In genomic region chr6:69664551-69664950, GRCh38 we compare ENCODE assay signal across 19 cellular contexts.
DNase-seq lines count a peak whose midpoint lies in the region; ATAC-seq, FAIRE-seq and TF ChIP-seq lines count a peak whose summit lies in the region.
"Had no signal": no experiment of that assay in that cellular context is flagged by ENCODE, and none has a peak within 500 bp of the region (broad histone marks: within the 10 kb centered on the region; RNA-seq: fewer than 3 reads in every experiment).

No MANE protein-coding gene starts in this region.

- H3K4me1 Mint-ChIP-seq in activated naive CD4-positive, alpha-beta T cell treated with anti-CD3 and anti-CD28 coated beads, Interleukin-2, amount 50 U/mL, for 24 hours = no peaks in the 10 kb centered on the region
- H3K4me1 Mint-ChIP-seq in activated naive CD4-positive, alpha-beta T cell treated with anti-CD3 and anti-CD28 coated beads, Interleukin-2, amount 10 ng/mL, durations not matched to agents 7 days and 5 days = no peaks in the 10 kb centered on the region
- peaks cover 15% of the 10 kb centered on the region for H3K4me1 Mint-ChIP-seq in stimulated activated memory B cell treated with anti-CD40 and anti-IgM and Interleukin-4, amounts not matched to agents 10 μg/mL and 1 μg/mL and 100 μg/mL, for 72 hours
- H3K4me1 Mint-ChIP-seq: B cell had no signal

- no peak overlapping the region for H4K5ac ChIP-seq in IMR-90 (ENCODE audit: low read depth, low read length)

- H2BK15ac ChIP-seq in IMR-90 (ENCODE audit: low read depth, low read length) = no peak overlapping the region

- H4K20me1 ChIP-seq in IMR-90 (ENCODE audit: insufficient read depth, low read length) = no peaks in the 10 kb centered on the region
- H4K20me1 ChIP-seq: BLaER1 treated with 17β-estradiol and CSF1 and Interleukin-3, amounts not matched to agents 10 nM and 100 nM had no signal

- no peak overlapping the region for H3K14ac ChIP-seq in IMR-90 (replicated peaks; ENCODE audit: low read depth, low read length)

- H3K36me3 Mint-ChIP-seq in activated naive CD4-positive, alpha-beta T cell treated with anti-CD3 and anti-CD28 coated beads, Interleukin-2, amount 50 U/mL, for 24 hours = no peaks in the 10 kb centered on the region
- H3K36me3 Mint-ChIP-seq in activated naive CD4-positive, alpha-beta T cell treated with anti-CD3 and anti-CD28 coated beads, Interleukin-2, amount 10 ng/mL, durations not matched to agents 7 days and 5 days = no peaks in the 10 kb centered on the region
- H3K36me3 Mint-ChIP-seq in stimulated activated memory B cell treated with anti-CD40 and anti-IgM and Interleukin-4, amounts not matched to agents 10 μg/mL and 1 μg/mL and 100 μg/mL, for 72 hours = no peaks in the 10 kb centered on the region
- H3K36me3 Mint-ChIP-seq: CD8-positive, alpha-beta T cell had no signal

- H3K4me3 ChIP-seq in IMR-90 (ENCODE audit: insufficient read depth, low read depth, low read length) = no peak overlapping the region
- H3K4me3 ChIP-seq: A549; BLaER1 treated with 17β-estradiol and CSF1 and Interleukin-3, amounts not matched to agents 10 nM and 100 nM had no signal

- H3K4ac ChIP-seq in IMR-90 (ENCODE audit: low read depth, low read length) = no peak overlapping the region

- H3K9me3 Mint-ChIP-seq in activated naive CD4-positive, alpha-beta T cell treated with anti-CD3 and anti-CD28 coated beads, Interleukin-2, amount 50 U/mL, for 24 hours = peaks cover 4% of the 10 kb centered on the region
- H3K9me3 Mint-ChIP-seq in activated naive CD4-positive, alpha-beta T cell treated with anti-CD3 and anti-CD28 coated beads, Interleukin-2, amount 10 ng/mL, durations not matched to agents 7 days and 5 days = no peaks in the 10 kb centered on the region
- peaks cover 4% of the 10 kb centered on the region for H3K9me3 Mint-ChIP-seq in stimulated activated memory B cell treated with anti-CD40 and anti-IgM and Interleukin-4, amounts not matched to agents 10 μg/mL and 1 μg/mL and 100 μg/mL, for 72 hours
- H3K9me3 Mint-ChIP-seq: CD4-positive, alpha-beta T cell; CD8-positive, alpha-beta T cell had no signal

- no peak overlapping the region for H4K91ac ChIP-seq in IMR-90 (ENCODE audit: insufficient read depth, low read depth, low read length)

- H3K36me3 ChIP-seq in IMR-90 (ENCODE audit: control insufficient read depth, insufficient read depth, low read length) = no peaks in the 10 kb centered on the region
- H3K36me3 ChIP-seq: BLaER1 treated with 17β-estradiol and CSF1 and Interleukin-3, amounts not matched to agents 10 nM and 100 nM had no signal

- no peaks in the 10 kb centered on the region for H3K9me3 ChIP-seq in IMR-90 (ENCODE audit: control insufficient read depth, insufficient read depth, low read length)
- H3K9me3 ChIP-seq: A549, Caco-2 had no signal

- H3K9ac ChIP-seq in IMR-90 (ENCODE audit: low read depth, low read length) = no peak overlapping the region
- H3K9ac ChIP-seq: BLaER1 treated with 17β-estradiol and CSF1 and Interleukin-3, amounts not matched to agents 10 nM and 100 nM had no signal

- no peak overlapping the region for H2AFZ ChIP-seq in IMR-90 (replicated peaks; ENCODE audit: low read length, poor library complexity)

- CTCF ChIA-PET in activated naive CD4-positive, alpha-beta T cell treated with anti-CD3 and anti-CD28 coated beads, Interleukin-2, amount 10 ng/mL, durations not matched to agents 7 days and 5 days (lab: Charles Lee) = no interaction called here
- CTCF ChIA-PET in IMR-90 (lab: Yijun Ruan, JAX) = no interaction called here

- H3K4me1 ChIP-seq in IMR-90 (ENCODE audit: control insufficient read depth, insufficient read depth, low read length) = no peaks in the 10 kb centered on the region
- H3K4me1 ChIP-seq: A549, Caco-2 had no signal

- no peak overlapping the region for H2BK120ac ChIP-seq in IMR-90 (ENCODE audit: low read depth, low read length)

- H3K79me1 ChIP-seq in IMR-90 (ENCODE audit: low read depth in 1 of 2, low read length in 2 of 2) = no peaks in the 10 kb centered on the region

- TF ChIP-seq CTCF in IMR-90 (conservative IDR thresholded peaks at IDR 0.05; ENCODE audit: low read depth, low read length) = no peak

- in situ Hi-C loops in IMR-90 (cut with MboI; ENCODE audit: low sequenced_read_pairs) = no loop called here

- no peak overlapping the region for H4K8ac ChIP-seq in IMR-90 (ENCODE audit: low read depth in 2 of 2, low read length in 2 of 2)

- no peak overlapping the region for H3K4me2 ChIP-seq in IMR-90 (ENCODE audit: low read depth, low read length)
- H3K4me2 ChIP-seq: A549 had no signal

- no peaks in the 10 kb centered on the region for H3K9me1 ChIP-seq in IMR-90 (ENCODE audit: insufficient read depth, low read length)

- intact Hi-C loops in IMR-90 (cut with micrococcal nuclease) = no loop called here

- no peak for ATAC-seq in IMR-90 (ENCODE audit: low read depth)
- ATAC-seq in stimulated activated memory B cell treated with anti-CD40 and anti-IgM and Interleukin-4, amounts not matched to agents 10 μg/mL and 1 μg/mL and 100 μg/mL, for 72 hours = no peak
- ATAC-seq: A549; CD8-positive, alpha-beta T cell had no signal

- POLR2A ChIA-PET in IMR-90 (lab: Charles Lee; ENCODE audit: unreplicated experiment) = no interaction called here

- no peak for DNase-seq in activated naive CD4-positive, alpha-beta T cell treated with anti-CD3 and anti-CD28 coated beads, Interleukin-2, amount 10 ng/mL, durations not matched to agents 7 days and 5 days
- DNase-seq in IMR-90 (no peak), GM12891 (ENCODE audit: insufficient read length, low spot score) (no peak)
- DNase-seq: AML-193; Caco-2; Calu3; CD4-positive, alpha-beta T cell; CD8-positive, alpha-beta T cell; DMS79 treated with DMSO at 0.1 percent for 48 hours; GF-D8 had no signal

- no peaks in the 10 kb centered on the region for H3K27me3 ChIP-seq in IMR-90 (ENCODE audit: control insufficient read depth, insufficient read depth, low read length)
- H3K27me3 ChIP-seq: BLaER1 treated with 17β-estradiol and CSF1 and Interleukin-3, amounts not matched to agents 10 nM and 100 nM had no signal

- no peak overlapping the region for H2BK5ac ChIP-seq in IMR-90 (ENCODE audit: low read depth, low read length, poor library complexity, severe bottlenecking)

- WGBS in IMR-90 (ENCODE audit: extremely low coverage in 2 of 2, insufficient read length in 1 of 2), 2 experiments = no CpG with 5 or more reads among the region's 1 CpG

- no peak overlapping the region for H2AK9ac ChIP-seq in IMR-90 (replicated peaks; ENCODE audit: low read depth, low read length, poor library complexity)

- FAIRE-seq in GM12891 (lab: Jason Lieb, UNC) = no peak
- FAIRE-seq: A549, D721Med, G401.6 had no signal

- no peak overlapping the region for H3K23ac ChIP-seq in IMR-90 (ENCODE audit: low read depth, low read length)

- H3K18ac ChIP-seq in IMR-90 (ENCODE audit: low read depth, low read length) = no peak overlapping the region

- peak overlapping the region; percentile 1 for H3K27ac Mint-ChIP-seq in activated naive CD4-positive, alpha-beta T cell treated with anti-CD3 and anti-CD28 coated beads, Interleukin-2, amount 50 U/mL, for 24 hours
- H3K27ac Mint-ChIP-seq in activated naive CD4-positive, alpha-beta T cell treated with anti-CD3 and anti-CD28 coated beads, Interleukin-2, amount 10 ng/mL, durations not matched to agents 7 days and 5 days = no peak overlapping the region
- H3K27ac Mint-ChIP-seq in stimulated activated memory B cell treated with anti-CD40 and anti-IgM and Interleukin-4, amounts not matched to agents 10 μg/mL and 1 μg/mL and 100 μg/mL, for 72 hours = peak overlapping the region; percentile 20
- H3K27ac Mint-ChIP-seq: B cell; CD4-positive, alpha-beta T cell; CD8-positive, alpha-beta T cell had no signal

- dilution Hi-C loops in IMR-90 (cut with HindIII; ENCODE audit: low sequenced_read_pairs, unreplicated experiment) = no loop called here

- H3K27ac ChIP-seq in IMR-90 (ENCODE audit: insufficient read depth, low read length) = no peak overlapping the region
- H3K27ac ChIP-seq: 22Rv1; A549; BLaER1 treated with 17β-estradiol and CSF1 and Interleukin-3, amounts not matched to agents 10 nM and 100 nM; C4-2B had no signal

- TF ChIP-seq POLR2A in IMR-90 (IDR thresholded peaks at IDR 0.05; ENCODE audit: low read depth, low read length) (no peak), GM12891 (IDR thresholded peaks at IDR 0.05; ENCODE audit: low read depth, low read length) (no peak)

- no peak overlapping the region for H3K4me3 Mint-ChIP-seq in activated naive CD4-positive, alpha-beta T cell treated with anti-CD3 and anti-CD28 coated beads, Interleukin-2, amount 50 U/mL, for 24 hours
- H3K4me3 Mint-ChIP-seq in activated naive CD4-positive, alpha-beta T cell treated with anti-CD3 and anti-CD28 coated beads, Interleukin-2, amount 10 ng/mL, durations not matched to agents 7 days and 5 days = no peak overlapping the region
- H3K4me3 Mint-ChIP-seq in stimulated activated memory B cell treated with anti-CD40 and anti-IgM and Interleukin-4, amounts not matched to agents 10 μg/mL and 1 μg/mL and 100 μg/mL, for 72 hours = no peak overlapping the region
- H3K4me3 Mint-ChIP-seq: B cell; CD4-positive, alpha-beta T cell; CD8-positive, alpha-beta T cell had no signal

- TF ChIP-seq RAD21 in IMR-90 (IDR thresholded peaks at IDR 0.05; ENCODE audit: low read length) = no peak

- peaks cover 8% of the 10 kb centered on the region for H3K27me3 Mint-ChIP-seq in activated naive CD4-positive, alpha-beta T cell treated with anti-CD3 and anti-CD28 coated beads, Interleukin-2, amount 50 U/mL, for 24 hours
- H3K27me3 Mint-ChIP-seq in activated naive CD4-positive, alpha-beta T cell treated with anti-CD3 and anti-CD28 coated beads, Interleukin-2, amount 10 ng/mL, durations not matched to agents 7 days and 5 days = peaks cover 12% of the 10 kb centered on the region
- peaks cover 6% of the 10 kb centered on the region for H3K27me3 Mint-ChIP-seq in stimulated activated memory B cell treated with anti-CD40 and anti-IgM and Interleukin-4, amounts not matched to agents 10 μg/mL and 1 μg/mL and 100 μg/mL, for 72 hours
- H3K27me3 Mint-ChIP-seq: CD4-positive, alpha-beta T cell had no signal

- BruUV-seq in IMR-90 (replicated peaks; lab: Mats Ljungman, UMichigan) = no TSS peak

- H2AK5ac ChIP-seq in IMR-90 (ENCODE audit: low read depth, low read length) = no peak overlapping the region

- H2BK20ac ChIP-seq in IMR-90 (ENCODE audit: low read depth, low read length) = no peak overlapping the region

- no peak overlapping the region for H3K56ac ChIP-seq in IMR-90 (ENCODE audit: extremely low read depth, insufficient read depth, low read length)

TF ChIP-seq in IMR-90, 13 proteins besides CTCF, POLR2A, EP300 and RAD21:
- TF ChIP-seq RCOR1 (IDR thresholded peaks at IDR 0.05; ENCODE audit: insufficient replicate concordance, low read length) = no peak
- TF ChIP-seq MAFK (IDR thresholded peaks at IDR 0.05; ENCODE audit: low read depth, low read length) = peak; percentile 27; the same call in 1 of the 2 replicates
TF ChIP-seq in IMR-90: peak in this region for 1.

TF ChIP-seq in GM12891, 5 proteins besides CTCF, POLR2A, EP300 and RAD21:
- no peak for TF ChIP-seq PAX5 (IDR thresholded peaks at IDR 0.05; ENCODE audit: insufficient read depth, low read length, severe bottlenecking)
- TF ChIP-seq POLR2AphosphoS5 (IDR thresholded peaks at IDR 0.05; ENCODE audit: low read depth, low read length) = no peak
- TF ChIP-seq POU2F2 (IDR thresholded peaks at IDR 0.05; ENCODE audit: low read depth, low read length) = no peak
- TF ChIP-seq TAF1 (IDR thresholded peaks at IDR 0.05; ENCODE audit: low read depth, low read length) = no peak
- TF ChIP-seq SPI1 (IDR thresholded peaks at IDR 0.05; ENCODE audit: low read depth, low read length) = no peak
TF ChIP-seq in GM12891: peak in this region for 0.
